ENCODE assay signal across 1 cellular context in the genomic region with DNA sequence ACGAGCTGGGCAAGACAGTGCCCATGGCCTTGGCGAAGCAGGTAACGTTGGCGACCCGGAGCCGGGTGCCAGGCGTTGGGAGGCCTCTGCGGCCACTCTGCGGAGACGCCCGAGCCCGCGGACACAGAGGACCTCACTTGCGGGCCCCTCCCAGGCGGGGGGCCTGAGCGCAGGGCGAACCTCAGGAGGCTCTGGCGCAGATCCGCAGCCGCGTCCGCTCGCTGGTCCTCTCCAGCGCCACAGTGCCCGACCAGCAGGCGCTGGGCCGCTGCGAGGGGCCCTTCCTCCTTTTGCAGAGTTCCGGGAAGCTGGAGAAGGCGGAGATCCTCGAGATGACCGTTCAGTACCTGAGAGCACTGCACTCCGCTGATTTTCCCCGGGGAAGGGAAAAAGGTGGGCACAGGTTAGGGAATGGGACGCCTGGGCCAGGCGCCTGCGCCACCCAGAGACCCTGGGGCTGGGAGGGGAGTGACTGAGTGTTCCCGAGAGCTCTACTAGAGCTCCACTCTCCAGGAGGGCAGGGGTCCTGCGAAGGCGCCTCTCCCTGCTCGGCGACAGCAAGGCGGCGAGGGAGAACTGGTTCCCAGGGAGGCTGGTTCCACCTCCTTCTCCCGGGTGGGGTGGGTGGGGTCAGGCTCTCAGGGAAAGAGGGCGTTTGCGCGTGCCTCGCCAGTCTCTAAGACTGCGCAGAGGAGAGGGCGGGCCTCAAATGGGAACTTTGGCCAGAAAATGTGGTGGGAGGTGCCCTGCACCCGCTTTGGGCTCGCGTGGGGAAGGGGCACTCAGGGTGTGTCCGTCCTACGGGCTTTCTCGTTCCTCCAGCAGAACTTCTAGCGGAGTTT.
TF ChIP-seq lines count a peak whose summit lies in the region.

No MANE protein-coding gene starts in this region.

TF ChIP-seq in GM12891, 5 proteins besides CTCF, POLR2A, EP300 and RAD21:
- TF ChIP-seq TAF1 (IDR thresholded peaks at IDR 0.05; ENCODE audit: low read depth, low read length) (no peak), POLR2AphosphoS5 (IDR thresholded peaks at IDR 0.05; ENCODE audit: low read depth, low read length) (no peak), SPI1 (IDR thresholded peaks at IDR 0.05; ENCODE audit: low read depth, low read length) (no peak), POU2F2 (IDR thresholded peaks at IDR 0.05; ENCODE audit: low read depth, low read length) (no peak), PAX5 (IDR thresholded peaks at IDR 0.05; ENCODE audit: insufficient read depth, low read length, severe bottlenecking) (no peak)
